34 cellular contexts compared by ENCODE assay signal in the genomic region with DNA sequence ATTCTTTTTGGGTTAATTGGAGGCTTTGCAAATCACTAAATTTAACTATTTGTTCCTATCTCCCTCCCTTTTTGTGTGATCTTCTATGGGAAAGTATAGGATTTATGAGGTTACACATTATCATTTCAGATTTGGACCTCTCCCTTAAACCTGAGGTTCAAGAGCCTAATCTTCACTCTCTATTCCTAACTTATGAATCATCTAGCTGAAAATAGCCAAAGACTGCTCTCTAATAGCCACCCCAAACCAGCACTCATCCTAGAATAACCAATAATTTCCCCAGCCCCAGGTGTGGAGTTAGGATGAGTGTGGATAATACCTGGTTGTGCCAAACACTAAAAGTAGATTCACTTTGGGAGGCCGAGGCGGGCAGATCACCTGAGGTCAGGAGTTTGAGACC.
"Had no signal": no experiment of that assay in that cellular context is flagged by ENCODE, and none has a peak within 500 bp of the region (broad histone marks: within the 10 kb centered on the region; RNA-seq: fewer than 3 reads in every experiment).

No MANE protein-coding gene starts in this region.

- ATAC-seq: activated CD4-positive, CD25-positive, alpha-beta regulatory T cell treated with anti-CD3 and anti-CD28 coated beads, Interleukin-2, amount 50 U/mL, for 24 hours; foreskin keratinocyte; left cardiac atrium; naive thymus-derived CD8-positive, alpha-beta T cell; psoas muscle; stimulated activated naive B cell treated with anti-CD40 and anti-IgM and Interleukin-4, amounts not matched to agents 10 μg/mL and 1 μg/mL and 100 μg/mL, for 72 hours; T-helper 17 cell had no signal

- H3K27me3 Mint-ChIP-seq: activated naive CD4-positive, alpha-beta T cell treated with anti-CD3 and anti-CD28 coated beads, Interleukin-2, amount 10 ng/mL, durations not matched to agents 7 days and 5 days; activated naive CD8-positive, alpha-beta T cell treated with anti-CD3 and anti-CD28 coated beads, Interleukin-2, amount 10 ng/mL, durations not matched to agents 7 days and 5 days; central memory CD8-positive, alpha-beta T cell; naive thymus-derived CD8-positive, alpha-beta T cell; stimulated activated naive B cell treated with anti-CD40 and anti-IgM and Interleukin-4, amounts not matched to agents 10 μg/mL and 1 μg/mL and 100 μg/mL, for 72 hours; T-helper 17 cell had no signal

- FAIRE-seq: bronchial epithelial cell, colon had no signal

- H3K4me1 Mint-ChIP-seq: activated naive CD4-positive, alpha-beta T cell treated with anti-CD3 and anti-CD28 coated beads, Interleukin-2, amount 10 ng/mL, durations not matched to agents 7 days and 5 days; activated naive CD8-positive, alpha-beta T cell treated with anti-CD3 and anti-CD28 coated beads, Interleukin-2, amount 10 ng/mL, durations not matched to agents 7 days and 5 days; central memory CD8-positive, alpha-beta T cell; naive thymus-derived CD8-positive, alpha-beta T cell; stimulated activated naive B cell treated with anti-CD40 and anti-IgM and Interleukin-4, amounts not matched to agents 10 μg/mL and 1 μg/mL and 100 μg/mL, for 72 hours; T-helper 17 cell had no signal

- H3K79me2 ChIP-seq: parathyroid adenoma had no signal

- H3K4me3 ChIP-seq: esophagus muscularis mucosa, psoas muscle, sigmoid colon, stomach, tibial artery had no signal

- H3K9me3 ChIP-seq: esophagus muscularis mucosa, psoas muscle, sigmoid colon, stomach, tibial artery had no signal

- H3K36me3 ChIP-seq: esophagus muscularis mucosa, sigmoid colon, stomach, tibial artery, WERI-Rb-1 had no signal

- H2AFZ ChIP-seq: parathyroid adenoma had no signal

- H3K4me3 Mint-ChIP-seq: activated naive CD4-positive, alpha-beta T cell treated with anti-CD3 and anti-CD28 coated beads, Interleukin-2, amount 10 ng/mL, durations not matched to agents 7 days and 5 days; activated naive CD8-positive, alpha-beta T cell treated with anti-CD3 and anti-CD28 coated beads, Interleukin-2, amount 10 ng/mL, durations not matched to agents 7 days and 5 days; activated T-helper 1 cell treated with anti-CD3 and anti-CD28 coated beads, Interleukin-12 subunit alpha, Interleukin-12 subunit beta, Interleukin-2, Interleukin-4 antibody, amounts not matched to agents 30 ng/mL and 10 ng/mL and 1 ng/mL, durations not matched to agents 14 hours and 24 hours and 36 hours; central memory CD8-positive, alpha-beta T cell; naive thymus-derived CD8-positive, alpha-beta T cell; neural crest cell; stimulated activated naive B cell treated with anti-CD40 and anti-IgM and Interleukin-4, amounts not matched to agents 10 μg/mL and 1 μg/mL and 100 μg/mL, for 72 hours; T-helper 17 cell had no signal

- H3K4me1 ChIP-seq: esophagus muscularis mucosa, psoas muscle, sigmoid colon, stomach had no signal

- H3K9me3 Mint-ChIP-seq: activated naive CD4-positive, alpha-beta T cell treated with anti-CD3 and anti-CD28 coated beads, Interleukin-2, amount 10 ng/mL, durations not matched to agents 7 days and 5 days; activated naive CD8-positive, alpha-beta T cell treated with anti-CD3 and anti-CD28 coated beads, Interleukin-2, amount 10 ng/mL, durations not matched to agents 7 days and 5 days; activated T-helper 1 cell treated with anti-CD3 and anti-CD28 coated beads, Interleukin-12 subunit alpha, Interleukin-12 subunit beta, Interleukin-2, Interleukin-4 antibody, amounts not matched to agents 30 ng/mL and 10 ng/mL and 1 ng/mL, durations not matched to agents 14 hours and 24 hours and 36 hours; neural crest cell had no signal

- DNase-seq: activated CD4-positive, alpha-beta T cell treated with anti-CD3 and anti-CD28 coated beads for 48 hours; activated CD4-positive, alpha-beta T cell treated with anti-CD3 and anti-CD28 coated beads, Interleukin-2, amount 50 U/mL, for 48 hours; activated CD8-positive, alpha-beta memory T cell treated with anti-CD3 and anti-CD28 coated beads for 24 hours; activated gamma-delta T cell; activated naive CD4-positive, alpha-beta T cell treated with anti-CD3 and anti-CD28 coated beads, Interleukin-2, amount 10 ng/mL, durations not matched to agents 7 days and 5 days; activated naive CD8-positive, alpha-beta T cell treated with anti-CD3 and anti-CD28 coated beads, Interleukin-2, amount 10 ng/mL, durations not matched to agents 7 days and 5 days; activated T-cell treated with anti-CD3 and anti-CD28 coated beads, Interleukin-2, amount 50 U/mL, for 1 hour; dermis blood vessel endothelial cell; effector CD4-positive, alpha-beta T cell; foreskin keratinocyte; islet precursor cell; left cardiac atrium; mammary epithelial cell; midbrain; naive thymus-derived CD8-positive, alpha-beta T cell; nucleus accumbens; psoas muscle; sigmoid colon; stimulated activated CD4-positive, alpha-beta T cell treated with anti-CD3 and anti-CD28 coated beads, Interleukin-15, amount 100 ng/mL, for 24 hours; stimulated activated CD4-positive, alpha-beta T cell treated with anti-CD3 and anti-CD28 coated beads, Interleukin-2, amount 100 ng/mL, for 24 hours; stimulated activated naive B cell treated with anti-CD40 and anti-IgM and Interleukin-4, amounts not matched to agents 10 μg/mL and 1 μg/mL and 100 μg/mL, for 72 hours; stomach; T-helper 17 cell; T1000; tibial artery; WERI-Rb-1 had no signal

- H3K27ac Mint-ChIP-seq: activated naive CD4-positive, alpha-beta T cell treated with anti-CD3 and anti-CD28 coated beads, Interleukin-2, amount 10 ng/mL, durations not matched to agents 7 days and 5 days; activated naive CD8-positive, alpha-beta T cell treated with anti-CD3 and anti-CD28 coated beads, Interleukin-2, amount 10 ng/mL, durations not matched to agents 7 days and 5 days; activated T-helper 1 cell treated with anti-CD3 and anti-CD28 coated beads, Interleukin-12 subunit alpha, Interleukin-12 subunit beta, Interleukin-2, Interleukin-4 antibody, amounts not matched to agents 30 ng/mL and 10 ng/mL and 1 ng/mL, durations not matched to agents 14 hours and 24 hours and 36 hours; naive thymus-derived CD8-positive, alpha-beta T cell; stimulated activated naive B cell treated with anti-CD40 and anti-IgM and Interleukin-4, amounts not matched to agents 10 μg/mL and 1 μg/mL and 100 μg/mL, for 72 hours; T-helper 17 cell had no signal

- H3K27ac ChIP-seq: esophagus muscularis mucosa, foreskin keratinocyte, parathyroid adenoma, psoas muscle, sigmoid colon, stomach, WERI-Rb-1 had no signal

- H3K27me3 ChIP-seq: esophagus muscularis mucosa, foreskin keratinocyte, sigmoid colon, stomach, tibial artery had no signal

- H3K9ac ChIP-seq: parathyroid adenoma had no signal

- H3K36me3 Mint-ChIP-seq: activated naive CD4-positive, alpha-beta T cell treated with anti-CD3 and anti-CD28 coated beads, Interleukin-2, amount 10 ng/mL, durations not matched to agents 7 days and 5 days; activated naive CD8-positive, alpha-beta T cell treated with anti-CD3 and anti-CD28 coated beads, Interleukin-2, amount 10 ng/mL, durations not matched to agents 7 days and 5 days; naive thymus-derived CD8-positive, alpha-beta T cell; stimulated activated naive B cell treated with anti-CD40 and anti-IgM and Interleukin-4, amounts not matched to agents 10 μg/mL and 1 μg/mL and 100 μg/mL, for 72 hours had no signal
